ENCODE assay signal across 21 cellular contexts in genomic region chr2:60567092-60567491, GRCh38. TPM values are rescaled to one million over a fixed set of nuclear protein-coding genes. Genes with fewer than 3 reads are reported as not detected.
"Had no signal": no experiment of that assay in that cellular context is flagged by ENCODE, and none has a peak within 500 bp of the region (broad histone marks: within the 10 kb centered on the region; RNA-seq: fewer than 3 reads in every experiment).

No MANE protein-coding gene starts in this region.

- H3K27ac Mint-ChIP-seq: IgD-negative memory B cell, T-cell had no signal

- H3K27ac ChIP-seq: HL-60, KMS-11, RWPE1 had no signal

- DNase-seq: Kasumi-1, MM.1S, NCI-H1092 treated with DMSO at 0.1 percent for 48 hours, NCI-H1417, NCI-H1436 treated with DMSO at 0.1 percent for 48 hours, NCI-H1694 treated with DMSO at 0.1 percent for 48 hours, NCI-H1930, NCI-H2081, NCI-H2107, NCI-H2227 treated with DMSO at 0.1 percent for 48 hours, NCI-H524 treated with DMSO at 0.1 percent for 48 hours, PC-3, SHP77, SW 1271, T-cell had no signal

- H3K4me3 Mint-ChIP-seq: T-cell had no signal

- H3K9me3 Mint-ChIP-seq: IgD-negative memory B cell, T-cell had no signal

- H3K36me3 Mint-ChIP-seq: IgD-negative memory B cell, T-cell had no signal

- H3K4me3 ChIP-seq: K562 had no signal

RNA-seq across cellular contexts. Expression of gene BCL11A, which starts 13.6 kb away (rescaled TPM):
- total RNA-seq: M059J had no signal
- polyA plus RNA-seq: K562 had no signal
